In genomic region chr5:157651623-157652376, GRCh38 we compare ENCODE assay signal across 8 cellular contexts. TPM values are rescaled to one million over a fixed set of nuclear protein-coding genes. Genes with fewer than 3 reads are reported as not detected.
DNase-seq lines count a peak whose midpoint lies in the region; ATAC-seq, FAIRE-seq and TF ChIP-seq lines count a peak whose summit lies in the region.

No MANE protein-coding gene starts in this region.

- peak overlapping the region; percentile 72 for H2BK120ac ChIP-seq in H1 (replicated peaks; ENCODE audit: low read depth, low read length)

- peaks cover 0 to 23% (median 13%) of the 10 kb centered on the region in 7 donors for H3K9me3 Mint-ChIP-seq in naive B cell

- H2BK12ac ChIP-seq in H1 (ENCODE audit: low read depth, low read length), result peak overlapping the region; percentile 77; the same call in 1 of the 2 replicates

- H3K4me1 Mint-ChIP-seq in naive B cell, result peaks cover 35 to 54% (median 40%) of the 10 kb centered on the region in 3 donors

- H3K4ac ChIP-seq in H1 (replicated peaks; ENCODE audit: insufficient read length, low read depth, low read length), result no peak overlapping the region

- H3K27ac ChIP-seq in H1 (ENCODE audit: low read depth, low read length), result no peak overlapping the region

- CTCF ChIA-PET in H1 (lab: Charles Lee; ENCODE audit: partially characterized antibody), result interaction anchor here (1.2 to 2.8 kb wide), 6 partner anchors 8 to 92 kb away, joined by 4 to 14 read pairs (median 8); partner anchors contain the start of gene LSM11

- peak overlapping the region; percentile 38; the same call in 1 of the 2 replicates for H2AFZ ChIP-seq in H1 (ENCODE audit: low read length)

- peaks cover 0 to 7% (median 3%) of the 10 kb centered on the region in 4 experiments; a peak in 6 of 7 replicates for H3K27me3 ChIP-seq in H1 (replicated peaks in 1 of 4; ENCODE audit: control insufficient read depth in 3 of 4, extremely low read depth in 1 of 4, insufficient read depth in 3 of 4, low read length in 3 of 4)

- H3K4me2 ChIP-seq in H1 (ENCODE audit: insufficient read depth in 1 of 2, low read depth in 2 of 2, low read length in 2 of 2), result peak overlapping the region; percentile 58 to 60

- H3K56ac ChIP-seq in H1 (replicated peaks; ENCODE audit: insufficient read length, low read depth, low read length), result no peak overlapping the region

- peak overlapping the region; percentile 88; the same call in 1 of the 2 replicates for H4K8ac ChIP-seq in H1 (ENCODE audit: extremely low read depth, insufficient read depth, low read length)

- peak overlapping the region in 1 of 4 experiments; percentile 25; a peak in 1 of 7 replicates for H3K9ac ChIP-seq in H1 (replicated peaks in 1 of 4; ENCODE audit: extremely low read depth in 1 of 4, low read depth in 3 of 4, low read length in 3 of 4)

- no peak for FAIRE-seq in H1 (lab: Jason Lieb, UNC)

- H3K79me1 ChIP-seq in H1 (ENCODE audit: low read depth, low read length), result no peaks in the 10 kb centered on the region

- H4K91ac ChIP-seq in H1 (replicated peaks; ENCODE audit: insufficient read length, low read length), result peak overlapping the region; percentile 91

- peak; percentile 44 to 60 for TF ChIP-seq RAD21 in H1 (IDR thresholded peaks at IDR 0.05 in 1 of 2, conservative IDR thresholded peaks at IDR 0.05 in 1 of 2; ENCODE audit: low read depth in 2 of 2, low read length in 2 of 2)

- no peak overlapping the region for H2BK20ac ChIP-seq in H1 (ENCODE audit: low read length)

- no peak for TF ChIP-seq EP300 in H1 (IDR thresholded peaks at IDR 0.05; ENCODE audit: borderline replicate concordance in 1 of 2, low read depth in 2 of 2, low read length in 2 of 2)

- peak overlapping the region; percentile 78 to 91 (median 88) for H3K4me3 Mint-ChIP-seq in naive B cell

- H3K27me3 Mint-ChIP-seq in naive B cell, result no peaks in the 10 kb centered on the region

- H3K4me3 ChIP-seq in GM12865 (ENCODE audit: low read depth, low read length), result peak overlapping the region; percentile 41; the same call in 1 of the 2 replicates
- peak overlapping the region; percentile 21 to 52 (median 32); a peak in 6 of 8 replicates for H3K4me3 ChIP-seq in H1 (ENCODE audit: extremely low read depth in 1 of 4, insufficient read depth in 2 of 4, low read depth in 3 of 4, low read length in 4 of 4)

- H2AK5ac ChIP-seq in H1 (ENCODE audit: low read depth, low read length), result no peak overlapping the region

- peaks cover 0 to 12% of the 10 kb centered on the region in 2 donors for H3K36me3 Mint-ChIP-seq in naive B cell

- H3K9me3 ChIP-seq in H1 (ENCODE audit: insufficient read depth in 2 of 2, low read depth in 1 of 2, low read length in 1 of 2), result peaks cover 8 to 21% of the 10 kb centered on the region in 2 experiments

- ATAC-seq in HG03159 (IDR thresholded peaks at IDR 0.05; ENCODE audit: unreplicated experiment) (peak; percentile 65), naive B cell (ENCODE audit: low read depth in 2 of 2) (peak; percentile 95 to 98)

- peak; percentile 86 for DNase-seq in GM12865 (ENCODE audit: low read depth)
- peak; percentile 79 to 83 for DNase-seq in activated CD4-positive, alpha-beta T cell treated with anti-CD3 and anti-CD28 coated beads, Interleukin-2, amount 50 U/mL, for 48 hours
- peak; percentile 55 to 75 for DNase-seq in H1 (ENCODE audit: low read depth in 1 of 2, low spot score in 2 of 2)
- DNase-seq in naive B cell, result peak; percentile 83
- DNase-seq in stimulated activated naive CD4-positive, alpha-beta T cell (lab: John Stamatoyannopoulos, UW), result peak; percentile 51 to 81 (median 68)
- DNase-seq in GOT3 (lab: John Stamatoyannopoulos, UW), result no peak
- no peak for DNase-seq in NCI-H1436 (lab: John Stamatoyannopoulos, UW)

- no peak for TF ChIP-seq POLR2A in H1 (IDR thresholded peaks at IDR 0.05; ENCODE audit: control extremely low read depth in 1 of 2, low read depth in 2 of 2, low read length in 2 of 2)

- no peak overlapping the region for H2BK15ac ChIP-seq in H1 (ENCODE audit: low read length)

- H3K18ac ChIP-seq in H1 (ENCODE audit: extremely low read depth, low read length), result peak overlapping the region; percentile 42

- POLR2A ChIA-PET in H1 (lab: Charles Lee; ENCODE audit: partially characterized antibody), result interaction anchor here (1.1 kb wide), 2 partner anchors 80 to 111 kb away, joined by 3 to 4 read pairs; partner anchors contain the start of gene THG1L

- WGBS in H1 (ENCODE audit: extremely low coverage in 1 of 2, insufficient coverage in 1 of 2, insufficient read length in 1 of 2, insufficient replicate concordance in 2 of 2, low coverage in 1 of 2, low lambda C conversion rate in 2 of 2, missing lambda C conversion rate in 1 of 2), 2 experiments, result 57% methylated on average over 44 of the region's 63 CpGs; no CpG with 5 or more reads in 1 of the 2 experiments

- H3K23ac ChIP-seq in H1 (ENCODE audit: insufficient read length), result no peak overlapping the region

- H4K5ac ChIP-seq in H1 (ENCODE audit: insufficient read length, low read depth, low read length), result no peak overlapping the region

- TF ChIP-seq CTCF in GM12865 (IDR thresholded peaks at IDR 0.05; ENCODE audit: insufficient read depth, low read depth, low read length, missing control alignments) (peak; percentile 27), H1 (IDR thresholded peaks at IDR 0.05; ENCODE audit: control extremely low read depth in 1 of 3, insufficient read depth in 1 of 3, low read depth in 1 of 3, low read length in 3 of 3) (peak; percentile 53 to 57 (median 56))

- no peaks in the 10 kb centered on the region; the same call in 1 of the 2 replicates for H3K23me2 ChIP-seq in H1 (ENCODE audit: low read depth, low read length)

- H2BK5ac ChIP-seq in H1 (ENCODE audit: low read depth, low read length), result no peak overlapping the region

- no peaks in the 10 kb centered on the region for H3K4me1 ChIP-seq in H1 (replicated peaks in 1 of 4; ENCODE audit: control insufficient read depth in 3 of 4, insufficient read depth in 4 of 4, low read length in 3 of 4)

- H4K20me1 ChIP-seq in H1 (replicated peaks in 1 of 2; ENCODE audit: control insufficient read depth in 1 of 2, insufficient read depth in 2 of 2, low read length in 2 of 2), result no peaks in the 10 kb centered on the region

- H3K79me2 ChIP-seq in H1 (ENCODE audit: control insufficient read depth in 1 of 2, insufficient read depth in 2 of 2, low read length in 2 of 2), result no peaks in the 10 kb centered on the region

- no peaks in the 10 kb centered on the region for H3K36me3 ChIP-seq in H1 (ENCODE audit: control insufficient read depth in 2 of 4, insufficient read depth in 4 of 4, low read length in 3 of 4)

- no peak overlapping the region for H3K14ac ChIP-seq in H1 (ENCODE audit: insufficient read length)

- H3K27ac Mint-ChIP-seq in naive B cell, result peak overlapping the region; percentile 64 to 94 (median 84)

TF ChIP-seq in H1, 55 proteins besides CTCF, POLR2A, EP300 and RAD21:
- TF ChIP-seq E2F6 (IDR thresholded peaks at IDR 0.05) (peak; percentile 94), NRF1 (IDR thresholded peaks at IDR 0.05; ENCODE audit: low read depth, low read length) (peak; percentile 33; the same call in 1 of the 2 replicates), SRF (IDR thresholded peaks at IDR 0.05; ENCODE audit: low read depth, low read length) (peak; percentile 42; the same call in 1 of the 2 replicates), JUN (IDR thresholded peaks at IDR 0.05; ENCODE audit: low read depth, low read length) (no peak), HDAC2 (IDR thresholded peaks at IDR 0.05; ENCODE audit: borderline replicate concordance in 1 of 2, low read depth in 2 of 2, low read length in 2 of 2) (peak in 1 of 2 experiments; percentile 55; a peak in 1 of 4 replicates), CREB1 (IDR thresholded peaks at IDR 0.05) (0 out of 2 replicates have a peak, but pooled peaks have one; percentile 10), MAX (IDR thresholded peaks at IDR 0.05) (peak; percentile 96), KDM1A (IDR thresholded peaks at IDR 0.05; ENCODE audit: borderline replicate concordance, low read length) (peak; percentile 74; the same call in 1 of the 2 replicates), SP1 (IDR thresholded peaks at IDR 0.05; ENCODE audit: low read depth, low read length) (no peak), KDM4A (IDR thresholded peaks at IDR 0.05; ENCODE audit: low read depth, low read length, severe bottlenecking) (peak; percentile 94)

RNA-seq across cellular contexts. Expression of gene SOX30, which starts 0.4 kb away (rescaled TPM):
- not detected in 2 replicates for total RNA-seq in H1 (2021; fragmentation: NEBNext Ultra II Directional; extraction: Animal tissue kit (Norgen Biotek cat#: 25700))
- polyA plus RNA-seq in H1 (2011; rRNA removed), result 0.24 and 0.35 TPM in 2 replicates
- 0.14 TPM for polyA plus RNA-seq in H1 (2011; cell fraction: cytosol; rRNA removed)
- 0.17 TPM for polyA plus RNA-seq in H1 (2011; cell fraction: nucleus; rRNA removed)
- polyA plus RNA-seq in H1 (2012, experiment 1 of 2), result 0.19 to 0.21 TPM (median 0.21 TPM) in 4 replicates
- 0.10 TPM for polyA plus RNA-seq in H1 (2012, experiment 2 of 2)
- 0.26 TPM for polyA plus RNA-seq in H1 (2013, experiment 1 of 2)
- polyA plus RNA-seq in H1 (2013, experiment 2 of 2), result 0.15 TPM
- 0.07 and 0.25 TPM in 2 replicates for polyA minus RNA-seq in H1 (2011; rRNA and poly(A)+ RNA removed)
- polyA minus RNA-seq in H1 (2011; cell fraction: cytosol; rRNA and poly(A)+ RNA removed), result not detected
- not detected for polyA minus RNA-seq in H1 (2011; cell fraction: nucleus; rRNA and poly(A)+ RNA removed)
- 1 to 10 TPM in 2 of 6 donors, under 1 TPM in 4; 0.42 to 1.1 (median 0.83) TPM for polyA plus RNA-seq in naive B cell (ENCODE audit: low read depth in 6 of 6)

RNA-seq across cellular contexts. Expression of gene C5orf52, which starts 19.5 kb away (rescaled TPM):
- total RNA-seq in H1 (2021; fragmentation: NEBNext Ultra II Directional; extraction: Animal tissue kit (Norgen Biotek cat#: 25700)), result not detected in 2 replicates
- polyA plus RNA-seq in H1 (2011; rRNA removed) (not detected in 2 replicates), naive B cell (ENCODE audit: low read depth in 6 of 6) (not detected)
- not detected for polyA plus RNA-seq in H1 (2011; cell fraction: cytosol; rRNA removed)
- polyA plus RNA-seq in H1 (2011; cell fraction: nucleus; rRNA removed), result not detected
- polyA plus RNA-seq in H1 (2012, experiment 1 of 2), result not detected in 4 replicates
- polyA plus RNA-seq in H1 (2012, experiment 2 of 2), result not detected
- polyA plus RNA-seq in H1 (2013, experiment 1 of 2), result not detected
- not detected for polyA plus RNA-seq in H1 (2013, experiment 2 of 2)
- polyA minus RNA-seq in H1 (2011; rRNA and poly(A)+ RNA removed), result not detected in 2 replicates
- not detected for polyA minus RNA-seq in H1 (2011; cell fraction: cytosol; rRNA and poly(A)+ RNA removed)
- polyA minus RNA-seq in H1 (2011; cell fraction: nucleus; rRNA and poly(A)+ RNA removed), result not detected

Comparison
In these comparisons a context has a peak if more than half of its experiments do, and no peak if none do; other contexts are left out.
1. DNase-seq: peak in GM12865 (single experiment), activated CD4-positive, alpha-beta T cell treated with anti-CD3 and anti-CD28 coated beads, Interleukin-2, amount 50 U/mL, for 48 hours (2 of 2), H1 (2 of 2), naive B cell (single experiment) and stimulated activated naive CD4-positive, alpha-beta T cell (6 of 6); none in GOT3 (single experiment) and NCI-H1436 (single experiment).